Comparison of ENCODE assay signal across 8 cellular contexts in the genomic region with DNA sequence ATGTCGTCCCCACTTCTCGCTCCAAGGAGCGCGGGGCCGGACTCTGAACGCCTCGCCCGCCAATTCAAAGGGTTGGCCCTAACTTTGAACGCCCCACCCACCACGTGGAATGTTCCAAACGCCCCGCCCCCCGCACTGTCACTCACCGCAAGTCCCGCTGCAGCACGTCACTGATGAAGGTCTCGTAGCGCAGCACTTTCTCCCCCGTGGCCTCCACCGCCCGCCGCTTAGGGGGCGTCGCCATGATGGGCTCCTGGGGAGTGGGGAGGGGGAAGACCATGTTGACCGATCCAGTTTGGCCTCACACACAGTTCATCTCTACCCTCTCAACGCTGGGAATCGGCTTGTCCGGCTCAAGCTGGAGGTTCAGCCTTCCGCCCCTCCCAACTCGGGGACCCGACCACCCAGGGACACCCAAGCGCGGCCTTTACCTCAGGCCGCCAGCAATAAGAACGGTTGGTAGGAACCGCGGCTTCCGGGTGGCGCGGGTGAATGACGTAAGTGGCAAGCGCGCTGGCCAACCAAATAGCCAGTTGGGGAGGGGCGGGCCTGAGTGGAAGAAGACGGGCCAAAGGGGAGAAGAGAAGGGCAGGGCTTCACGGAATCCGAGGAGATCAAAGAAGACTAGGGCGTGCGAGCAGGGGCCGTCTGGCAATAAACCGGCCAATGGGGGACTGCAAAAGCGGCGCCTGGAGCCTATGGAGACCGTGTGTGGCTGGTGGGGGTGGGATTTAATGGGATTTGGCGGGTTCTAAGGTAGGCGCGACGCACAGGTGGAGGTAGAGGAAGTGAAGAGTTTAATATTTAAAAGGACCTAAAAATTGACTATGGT. TPM values are rescaled to one million over a fixed set of nuclear protein-coding genes. Genes with fewer than 3 reads are reported as not detected.
DNase-seq lines count a peak whose midpoint lies in the region; ATAC-seq, FAIRE-seq and TF ChIP-seq lines count a peak whose summit lies in the region.

Gene UXT, minus strand, starts transcription at position 497 of the 832 bp plus-strand sequence. Its CDS starts 253 bp downstream, at position 244.

- no peaks in the 10 kb centered on the region for H3K9me3 ChIP-seq in left ventricle myocardium inferior (replicated peaks)
- no peaks in the 10 kb centered on the region for H3K9me3 ChIP-seq in psoas muscle

- peak; percentile 75 for FAIRE-seq in urothelium cell line (lab: Jason Lieb, UNC)

- H3K4me1 ChIP-seq in left ventricle myocardium inferior (peaks cover 9% of the 10 kb centered on the region), psoas muscle (no peaks in the 10 kb centered on the region)

- H3K4me3 ChIP-seq in left ventricle myocardium inferior (peak within 1 kb of the TSS; percentile 75), psoas muscle (peak within 1 kb of the TSS; percentile 80)

- ATAC-seq in HG02885 (IDR thresholded peaks at IDR 0.05; ENCODE audit: poor library complexity, unreplicated experiment) (peak; percentile 81), psoas muscle (peak; percentile 92 to 95 (median 94))

- H3K27ac ChIP-seq in angular gyrus (ENCODE audit: low read depth, low read length) (peak within 1 kb of the TSS; percentile 97), left ventricle myocardium inferior (replicated peaks) (peak within 1 kb of the TSS; percentile 95), psoas muscle (peak within 1 kb of the TSS; percentile 94)

- TF ChIP-seq CTCF in GM13977 (IDR thresholded peaks at IDR 0.05; ENCODE audit: extremely low read depth, insufficient read depth, missing control alignments) (no peak), left ventricle myocardium inferior (IDR thresholded peaks at IDR 0.05; ENCODE audit: borderline replicate concordance) (no peak), psoas muscle (IDR thresholded peaks at IDR 0.05) (no peak)

- 0 to 27% (median 1%) methylated on average over 43 to 58 of the region's 58 CpGs for WGBS in psoas muscle, 3 donors

- in situ Hi-C loops in GM13977 (cut with MboI; ENCODE audit: low pct_unique_long_range_greater_than_20kb, low sequenced_read_pairs, unreplicated experiment), result no loop called here

- H3K27me3 ChIP-seq in left ventricle myocardium inferior (ENCODE audit: low read depth) (no peaks in the 10 kb centered on the region), psoas muscle (ENCODE audit: insufficient read depth in 3 of 3, low read length in 2 of 3) (no peaks in the 10 kb centered on the region)

- H3K36me3 ChIP-seq in left ventricle myocardium inferior, result peaks cover 24% of the 10 kb centered on the region
- H3K36me3 ChIP-seq in psoas muscle (ENCODE audit: insufficient read depth in 1 of 2, low read depth in 1 of 2), result peaks cover 0 to 32% of the 10 kb centered on the region in 2 donors

- intact Hi-C loops in left ventricle myocardium inferior (cut with micrococcal nuclease), result no loop called here
- intact Hi-C loops in psoas muscle (cut with DNase I), result loop anchor here in 1 of 2 donors (5.0 to 10.0 kb wide), 2 partner anchors 117 to 514 kb away; partner anchors contain the start of genes NDUFB11 and RBM10

- DNase-seq in GM13977 (ENCODE audit: low spot score), result peak; percentile 82
- DNase-seq in NCI-H187 (lab: John Stamatoyannopoulos, UW), result peak; percentile 80 to 87
- DNase-seq in T-helper 2 cell, result peak; percentile 76 to 97 (median 90)
- DNase-seq in left ventricle myocardium inferior, result peak; percentile 91
- DNase-seq in psoas muscle, result peak; percentile 91 to 95
- peak; percentile 91 for DNase-seq in urothelium cell line (ENCODE audit: low spot score)

RNA-seq across cellular contexts. Expression of gene UXT, which starts in this region (rescaled TPM):
- 93.5 TPM for total RNA-seq in left ventricle myocardium inferior
- 10 to 100 TPM; 67.8 to 87.1 (median 80.4) TPM for total RNA-seq in psoas muscle
- 100 to 1,000 TPM; 124 to 172 (median 143) TPM for polyA plus RNA-seq in psoas muscle

Comparison
In these comparisons a context has a peak if more than half of its experiments do, and no peak if none do; other contexts are left out.
1. Peak in every context shown above with its lines: DNase-seq, ATAC-seq, H3K4me3 ChIP-seq and H3K27ac ChIP-seq.